In genomic region chr9:12155731-12156130, GRCh38 we compare ENCODE assay signal across 9 cellular contexts.
"Had no signal": no experiment of that assay in that cellular context is flagged by ENCODE, and none has a peak within 500 bp of the region (broad histone marks: within the 10 kb centered on the region; RNA-seq: fewer than 3 reads in every experiment).

No MANE protein-coding gene starts in this region.

- H3K9me3 ChIP-seq: HAP-1 had no signal

- H3K4me3 Mint-ChIP-seq: GM23338, H9, HFFc6 had no signal

- H3K27ac Mint-ChIP-seq: GM23338, H9, HFFc6 had no signal

- H3K4me1 Mint-ChIP-seq: GM23338, H9 had no signal

- ATAC-seq: GM23338, HCT116 had no signal

- H3K9me3 Mint-ChIP-seq: GM23338 had no signal

- H3K9ac ChIP-seq: GM23248 had no signal

- H3K4me3 ChIP-seq: GM23248, GM23338, HAP-1 had no signal

- H3K36me3 ChIP-seq: HAP-1 had no signal

- H2AFZ ChIP-seq: GM23248, GM23338 had no signal

- DNase-seq: GM23248, GOT3, H7, H9, HCEC 1CT, HFFc6 had no signal

- H3K27ac ChIP-seq: GM23248 had no signal

- H3K4me2 ChIP-seq: GM23338 had no signal
